In genomic region chr21:46190491-46191131, GRCh38 we compare ENCODE assay signal across 18 cellular contexts. TPM values are rescaled to one million over a fixed set of nuclear protein-coding genes. Genes with fewer than 3 reads are reported as not detected.
DNase-seq lines count a peak whose midpoint lies in the region; ATAC-seq and TF ChIP-seq lines count a peak whose summit lies in the region.
"Had no signal": no experiment of that assay in that cellular context is flagged by ENCODE, and none has a peak within 500 bp of the region (broad histone marks: within the 10 kb centered on the region; RNA-seq: fewer than 3 reads in every experiment).

No MANE protein-coding gene starts in this region.

- H3K4me2 ChIP-seq in fibroblast of lung (ENCODE audit: extremely low read depth, insufficient read depth, low read length): no peak overlapping the region

- H2AFZ ChIP-seq in fibroblast of lung (ENCODE audit: low read length): no peak overlapping the region

- no peaks in the 10 kb centered on the region for H4K20me1 ChIP-seq in fibroblast of lung (ENCODE audit: control insufficient read depth, extremely low read depth, insufficient read depth, low read length)

- TSS peak; percentile 58 for BruUV-seq in Caco-2 (replicated peaks; lab: Mats Ljungman, UMichigan)

- no peak overlapping the region for H3K4me3 Mint-ChIP-seq in Caco-2 (ENCODE audit: unreplicated experiment)
- no peak overlapping the region for H3K4me3 Mint-ChIP-seq in activated CD8-positive, alpha-beta memory T cell treated with anti-CD3 and anti-CD28 coated beads, Interleukin-2, amount 10 ng/mL, durations not matched to agents 7 days and 5 days
- H3K4me3 Mint-ChIP-seq: activated naive CD8-positive, alpha-beta T cell treated with anti-CD3 and anti-CD28 coated beads for 36 hours; stimulated activated memory B cell treated with anti-CD40 and anti-IgM and Interleukin-4, amounts not matched to agents 10 μg/mL and 1 μg/mL and 100 μg/mL, for 72 hours had no signal

- no peak for TF ChIP-seq POLR2A in sigmoid colon (IDR thresholded peaks at IDR 0.05)

- H3K36me3 ChIP-seq in Caco-2 (ENCODE audit: control insufficient read depth, insufficient read depth, low read length): peaks cover 7% of the 10 kb centered on the region
- H3K36me3 ChIP-seq in fibroblast of lung (ENCODE audit: control insufficient read depth, insufficient read depth, low read length): peaks cover 37% of the 10 kb centered on the region
- H3K36me3 ChIP-seq in sigmoid colon: peaks cover 15 to 63% (median 20%) of the 10 kb centered on the region in 4 donors

- peak overlapping the region; percentile 27 for H3K9ac ChIP-seq in fibroblast of lung (ENCODE audit: insufficient read depth, low read length)

- H3K4me1 Mint-ChIP-seq in Caco-2 (ENCODE audit: low read depth, unreplicated experiment): peaks cover 21% of the 10 kb centered on the region
- peaks cover 8% of the 10 kb centered on the region for H3K4me1 Mint-ChIP-seq in activated CD8-positive, alpha-beta memory T cell treated with anti-CD3 and anti-CD28 coated beads, Interleukin-2, amount 10 ng/mL, durations not matched to agents 7 days and 5 days
- H3K4me1 Mint-ChIP-seq: naive B cell; stimulated activated memory B cell treated with anti-CD40 and anti-IgM and Interleukin-4, amounts not matched to agents 10 μg/mL and 1 μg/mL and 100 μg/mL, for 72 hours had no signal

- no peak overlapping the region for H3K27ac Mint-ChIP-seq in Caco-2 (ENCODE audit: unreplicated experiment)
- no peak overlapping the region for H3K27ac Mint-ChIP-seq in activated CD8-positive, alpha-beta memory T cell treated with anti-CD3 and anti-CD28 coated beads, Interleukin-2, amount 10 ng/mL, durations not matched to agents 7 days and 5 days
- H3K27ac Mint-ChIP-seq: activated naive CD8-positive, alpha-beta T cell treated with anti-CD3 and anti-CD28 coated beads for 36 hours; stimulated activated memory B cell treated with anti-CD40 and anti-IgM and Interleukin-4, amounts not matched to agents 10 μg/mL and 1 μg/mL and 100 μg/mL, for 72 hours had no signal

- intact Hi-C loops in Caco-2 (cut with micrococcal nuclease; ENCODE audit: unreplicated experiment) (no loop called here), sigmoid colon (cut with DNase I) (no loop called here)

- no peak for DNase-seq in Caco-2
- peak; percentile 29 for DNase-seq in activated CD8-positive, alpha-beta memory T cell treated with anti-CD3 and anti-CD28 coated beads, Interleukin-2, amount 10 ng/mL, durations not matched to agents 7 days and 5 days
- no peak for DNase-seq in fibroblast of lung (ENCODE audit: low read depth in 2 of 2)
- DNase-seq in sigmoid colon: peak; percentile 55
- DNase-seq in DMS 273 treated with DMSO at 0.1 percent for 48 hours (lab: John Stamatoyannopoulos, UW): no peak
- no peak for DNase-seq in NCI-H510A treated with DMSO at 0.1 percent for 48 hours (lab: John Stamatoyannopoulos, UW)
- DNase-seq in NOMO-1 treated with dmso at 0.1 percent for 144 hours (lab: John Stamatoyannopoulos, UW; ENCODE audit: unreplicated experiment): no peak
- DNase-seq: activated naive CD8-positive, alpha-beta T cell treated with anti-CD3 and anti-CD28 coated beads for 36 hours; activated T-cell treated with anti-CD3 and anti-CD28 coated beads for 4 hours; Kasumi-1; naive B cell; NCI-H1694; NCI-H510A had no signal

- no peak for TF ChIP-seq EP300 in sigmoid colon (IDR thresholded peaks at IDR 0.05)

- H3K27ac ChIP-seq in fibroblast of lung (ENCODE audit: insufficient read depth, low read length) (peak overlapping the region; percentile 14), sigmoid colon (peak overlapping the region in 3 of 4 donors; percentile 15 to 69 (median 52))

- H3K27me3 Mint-ChIP-seq in Caco-2 (ENCODE audit: insufficient read depth, unreplicated experiment): no peaks in the 10 kb centered on the region
- no peaks in the 10 kb centered on the region for H3K27me3 Mint-ChIP-seq in activated CD8-positive, alpha-beta memory T cell treated with anti-CD3 and anti-CD28 coated beads, Interleukin-2, amount 10 ng/mL, durations not matched to agents 7 days and 5 days
- H3K27me3 Mint-ChIP-seq: activated naive CD8-positive, alpha-beta T cell treated with anti-CD3 and anti-CD28 coated beads for 36 hours; naive B cell; stimulated activated memory B cell treated with anti-CD40 and anti-IgM and Interleukin-4, amounts not matched to agents 10 μg/mL and 1 μg/mL and 100 μg/mL, for 72 hours had no signal

- H3K79me2 ChIP-seq in fibroblast of lung (ENCODE audit: control insufficient read depth, insufficient read depth, low read length): no peaks in the 10 kb centered on the region

- POLR2A ChIA-PET in Caco-2 (lab: Charles Lee): no interaction called here

- no peaks in the 10 kb centered on the region for H3K27me3 ChIP-seq in Caco-2 (replicated peaks; ENCODE audit: control insufficient read depth, insufficient read depth, low read length)
- H3K27me3 ChIP-seq in fibroblast of lung (ENCODE audit: control insufficient read depth, insufficient read depth, low read length): no peaks in the 10 kb centered on the region
- H3K27me3 ChIP-seq in sigmoid colon: no peaks in the 10 kb centered on the region

- no peaks in the 10 kb centered on the region for H3K9me3 Mint-ChIP-seq in Caco-2 (ENCODE audit: unreplicated experiment)
- H3K9me3 Mint-ChIP-seq in activated CD8-positive, alpha-beta memory T cell treated with anti-CD3 and anti-CD28 coated beads, Interleukin-2, amount 10 ng/mL, durations not matched to agents 7 days and 5 days (ENCODE audit: low read depth): no peaks in the 10 kb centered on the region
- H3K9me3 Mint-ChIP-seq: activated naive CD8-positive, alpha-beta T cell treated with anti-CD3 and anti-CD28 coated beads for 36 hours; naive B cell; stimulated activated memory B cell treated with anti-CD40 and anti-IgM and Interleukin-4, amounts not matched to agents 10 μg/mL and 1 μg/mL and 100 μg/mL, for 72 hours had no signal

- H3K36me3 Mint-ChIP-seq in Caco-2 (ENCODE audit: insufficient read depth, unreplicated experiment): peaks cover 55% of the 10 kb centered on the region
- peaks cover 18% of the 10 kb centered on the region for H3K36me3 Mint-ChIP-seq in activated CD8-positive, alpha-beta memory T cell treated with anti-CD3 and anti-CD28 coated beads, Interleukin-2, amount 10 ng/mL, durations not matched to agents 7 days and 5 days
- H3K36me3 Mint-ChIP-seq: naive B cell had no signal

- ATAC-seq in activated CD8-positive, alpha-beta memory T cell treated with anti-CD3 and anti-CD28 coated beads, Interleukin-2, amount 10 ng/mL, durations not matched to agents 7 days and 5 days: no peak
- ATAC-seq in HG02623 (IDR thresholded peaks at IDR 0.05; ENCODE audit: unreplicated experiment): no peak
- ATAC-seq: activated CD4-positive, CD25-positive, alpha-beta regulatory T cell treated with anti-CD3 and anti-CD28 coated beads, Interleukin-2, amount 50 U/mL, for 24 hours; stimulated activated memory B cell treated with anti-CD40 and anti-IgM and Interleukin-4, amounts not matched to agents 10 μg/mL and 1 μg/mL and 100 μg/mL, for 72 hours had no signal

- H3K9me3 ChIP-seq in Caco-2 (no peaks in the 10 kb centered on the region), fibroblast of lung (ENCODE audit: control insufficient read depth, insufficient read depth, low read depth, low read length) (no peaks in the 10 kb centered on the region), sigmoid colon (no peaks in the 10 kb centered on the region)

- WGBS in sigmoid colon, 2 donors: 95% methylated on average over 15 of the region's 15 CpGs

- CTCF ChIA-PET in Caco-2 (lab: Charles Lee): interaction anchor here (0.8 kb wide), 1 partner anchor 47 kb away, joined by 3 read pairs; no protein-coding TSS in a partner anchor
- CTCF ChIA-PET in activated CD8-positive, alpha-beta memory T cell treated with anti-CD3 and anti-CD28 coated beads, Interleukin-2, amount 10 ng/mL, durations not matched to agents 7 days and 5 days (lab: Charles Lee): no interaction called here

- no peak for TF ChIP-seq CTCF in Caco-2 (IDR thresholded peaks at IDR 0.05; ENCODE audit: insufficient read depth in 1 of 2, low read depth in 1 of 2, low read length in 1 of 2, severe bottlenecking in 1 of 2, unreplicated experiment in 1 of 2)
- TF ChIP-seq CTCF in fibroblast of lung (conservative IDR thresholded peaks at IDR 0.05 in 1 of 2, IDR thresholded peaks at IDR 0.05 in 1 of 2; ENCODE audit: low read depth in 1 of 2, low read length in 2 of 2): no peak
- no peak for TF ChIP-seq CTCF in sigmoid colon (IDR thresholded peaks at IDR 0.05)

- H3K4me1 ChIP-seq in Caco-2: peaks cover 11% of the 10 kb centered on the region
- peaks cover 21% of the 10 kb centered on the region for H3K4me1 ChIP-seq in fibroblast of lung (ENCODE audit: control insufficient read depth, extremely low read depth, insufficient read depth, low read length)
- H3K4me1 ChIP-seq in sigmoid colon: peaks cover 0 to 20% (median 18%) of the 10 kb centered on the region in 4 donors

- H3K4me3 ChIP-seq in Caco-2 (ENCODE audit: low read depth, low read length) (no peak overlapping the region), fibroblast of lung (replicated peaks in 1 of 4; ENCODE audit: control extremely low read depth in 1 of 4, insufficient read depth in 1 of 4, low read depth in 3 of 4, low read length in 4 of 4) (no peak overlapping the region), sigmoid colon (no peak overlapping the region)

RNA-seq across cellular contexts. Expression of gene SPATC1L, which starts 6.4 kb away (rescaled TPM):
- 3.1 and 4.6 TPM in 2 replicates for total RNA-seq in Caco-2 (2022)
- 1 to 10 TPM; 4.2 to 4.8 TPM for total RNA-seq in activated CD8-positive, alpha-beta memory T cell treated with anti-CD3 and anti-CD28 coated beads, Interleukin-2, amount 10 ng/mL, durations not matched to agents 7 days and 5 days
- 5.4 and 9.6 TPM in 2 replicates for total RNA-seq in fibroblast of lung
- 2.9 and 4.4 TPM in 2 replicates for polyA plus RNA-seq in fibroblast of lung
- 12.2 and 25.0 TPM in 2 replicates for polyA plus RNA-seq in fibroblast of lung (2012)
- 6.7 and 13.7 TPM in 2 replicates for polyA minus RNA-seq in fibroblast of lung (ENCODE audit: low replicate concordance)
- total RNA-seq in sigmoid colon: 10 to 100 TPM in 1 of 4 donors, 1 to 10 TPM in 2, under 1 TPM in 1; 0.95 to 18.3 (median 7.1) TPM
- 10 to 100 TPM in 1 of 3 donors, 1 to 10 TPM in 2; 3.2 to 11.0 (median 7.8) TPM for polyA plus RNA-seq in sigmoid colon

RNA-seq across cellular contexts. Expression of gene FTCD, which starts 35.2 kb away (rescaled TPM):
- total RNA-seq in Caco-2 (2022) (3.5 and 4.5 TPM in 2 replicates), fibroblast of lung (0.26 and 1.3 TPM in 2 replicates), sigmoid colon (1 to 10 TPM in 1 of 4 donors, not detected in 3; 1.4 TPM)
- total RNA-seq in activated CD8-positive, alpha-beta memory T cell treated with anti-CD3 and anti-CD28 coated beads, Interleukin-2, amount 10 ng/mL, durations not matched to agents 7 days and 5 days: not detected
- polyA plus RNA-seq in fibroblast of lung (0.27 TPM in 1 of 2 replicates, not detected in the other), sigmoid colon (under 1 TPM in 1 of 3 donors, not detected in 2; 0.20 TPM)
- polyA plus RNA-seq in fibroblast of lung (2012): 0.12 and 0.19 TPM in 2 replicates
- not detected in 2 replicates for polyA minus RNA-seq in fibroblast of lung (ENCODE audit: low replicate concordance)
- total RNA-seq: epithelial cell of proximal tubule; T-helper 1 cell treated with Interleukin-12 subunit alpha and Interleukin-12 subunit beta and Interleukin-4 antibody, amounts not matched to agents 30 ng/mL and 1 ng/mL, for 36 hours had no signal

RNA-seq across cellular contexts. Expression of gene LSS, which starts 38.0 kb away (rescaled TPM):
- 121 and 127 TPM in 2 replicates for total RNA-seq in Caco-2 (2022)
- total RNA-seq in activated CD8-positive, alpha-beta memory T cell treated with anti-CD3 and anti-CD28 coated beads, Interleukin-2, amount 10 ng/mL, durations not matched to agents 7 days and 5 days: 10 to 100 TPM; 44.9 to 49.5 TPM
- total RNA-seq in fibroblast of lung: 106 and 252 TPM in 2 replicates
- polyA plus RNA-seq in fibroblast of lung: 90.0 and 97.6 TPM in 2 replicates
- polyA plus RNA-seq in fibroblast of lung (2012): 137 and 141 TPM in 2 replicates
- 371 and 392 TPM in 2 replicates for polyA minus RNA-seq in fibroblast of lung (ENCODE audit: low replicate concordance)
- total RNA-seq in sigmoid colon: 10 to 100 TPM; 47.6 to 63.7 (median 57.0) TPM
- 10 to 100 TPM; 17.4 to 78.6 (median 27.5) TPM for polyA plus RNA-seq in sigmoid colon

Comparison
In these comparisons a context has a peak if more than half of its experiments do, and no peak if none do; other contexts are left out.
1. DNase-seq: peak in activated CD8-positive, alpha-beta memory T cell treated with anti-CD3 and anti-CD28 coated beads, Interleukin-2, amount 10 ng/mL, durations not matched to agents 7 days and 5 days (single experiment) and sigmoid colon (single experiment); none in Caco-2 (0 of 2), fibroblast of lung (0 of 2), DMS 273 treated with DMSO at 0.1 percent for 48 hours (single experiment), NCI-H510A treated with DMSO at 0.1 percent for 48 hours (single experiment) and NOMO-1 treated with dmso at 0.1 percent for 144 hours (single experiment).